8 cellular contexts compared by ENCODE assay signal in genomic region chr6:44172759-44173500, GRCh38. TPM values are rescaled to one million over a fixed set of nuclear protein-coding genes. Genes with fewer than 3 reads are reported as not detected.
DNase-seq lines count a peak whose midpoint lies in the region; ATAC-seq lines count a peak whose summit lies in the region.

No MANE protein-coding gene starts in this region.

- DNase-seq in AML-193 (lab: John Stamatoyannopoulos, UW): peak; percentile 90
- peak; percentile 27 for DNase-seq in NT2/D1 (ENCODE audit: low read depth, low spot score)
- peak; percentile 42 to 76 (median 51) for DNase-seq in activated CD8-positive, alpha-beta memory T cell treated with anti-CD3 and anti-CD28 coated beads for 48 hours (ENCODE audit: low read depth in 2 of 3, low spot score in 2 of 3)
- peak; percentile 97 for DNase-seq in epidermal melanocyte (ENCODE audit: insufficient read length, low spot score)
- DNase-seq in naive B cell: peak; percentile 62
- peak; percentile 68 for DNase-seq in stimulated activated CD8-positive, alpha-beta memory T cell treated with anti-CD3 and anti-CD28 coated beads, Interleukin-7, amount 100 ng/mL, for 24 hours (ENCODE audit: low read depth)

- no peaks in the 10 kb centered on the region for H3K27me3 ChIP-seq in NT2/D1 (ENCODE audit: insufficient read depth, insufficient read length)

- H3K36me3 ChIP-seq in NT2/D1 (ENCODE audit: insufficient read depth, insufficient read length, low read length): no peaks in the 10 kb centered on the region

- peaks cover 14 to 23% (median 22%) of the 10 kb centered on the region in 3 donors for H3K4me1 Mint-ChIP-seq in naive B cell

- H3K4me3 Mint-ChIP-seq in naive B cell: peak overlapping the region in 1 of 8 donors; percentile 1

- no peak overlapping the region for H3K4me3 ChIP-seq in NT2/D1 (ENCODE audit: insufficient read length, low read depth)

- ATAC-seq in GM18873 (IDR thresholded peaks at IDR 0.05; ENCODE audit: low FRiP score, unreplicated experiment) (peak; percentile 56), HG03565 (IDR thresholded peaks at IDR 0.05; ENCODE audit: unreplicated experiment) (peak; percentile 50), naive B cell (ENCODE audit: low read depth in 2 of 2) (peak; percentile 51 to 66)

- no peak overlapping the region for H3K9ac ChIP-seq in NT2/D1 (ENCODE audit: insufficient read length, low read depth)

- H3K27me3 Mint-ChIP-seq in naive B cell: peaks cover 15 to 51% (median 16%) of the 10 kb centered on the region in 3 donors

- H3K9me3 Mint-ChIP-seq in naive B cell: no peaks in the 10 kb centered on the region

- H3K4me1 ChIP-seq in NT2/D1 (ENCODE audit: insufficient read depth, insufficient read length): peaks cover 4% of the 10 kb centered on the region

- no peaks in the 10 kb centered on the region for H3K9me3 ChIP-seq in NT2/D1 (ENCODE audit: insufficient read depth, low read length)

- H3K27ac Mint-ChIP-seq in naive B cell: peak overlapping the region in 3 of 6 donors; percentile 34 to 68 (median 65)

- H3K36me3 Mint-ChIP-seq in naive B cell: no peaks in the 10 kb centered on the region

RNA-seq across cellular contexts. Expression of gene CAPN11, which starts 14.3 kb away (rescaled TPM):
- not detected for polyA plus RNA-seq in naive B cell (ENCODE audit: low read depth in 6 of 6)

RNA-seq across cellular contexts. Expression of gene MYMX, which starts 43.8 kb away (rescaled TPM):
- not detected for polyA plus RNA-seq in naive B cell (ENCODE audit: low read depth in 6 of 6)

RNA-seq across cellular contexts. Expression of gene TMEM63B, which starts 45.6 kb away (rescaled TPM):
- 1 to 10 TPM in 1 of 6 donors, under 1 TPM in 4, not detected in 1; 0.38 to 1.6 (median 0.50) TPM for polyA plus RNA-seq in naive B cell (ENCODE audit: low read depth in 6 of 6)

RNA-seq across cellular contexts. Expression of gene MRPL14, which starts 45.7 kb away (rescaled TPM):
- polyA plus RNA-seq in naive B cell (ENCODE audit: low read depth in 6 of 6): 10 to 100 TPM; 68.2 to 99.9 (median 85.0) TPM

RNA-seq across cellular contexts. Expression of gene SLC29A1, which starts 50.5 kb away (rescaled TPM):
- polyA plus RNA-seq in naive B cell (ENCODE audit: low read depth in 6 of 6): 1 to 10 TPM in 3 of 6 donors, under 1 TPM in 3; 0.15 to 3.1 (median 0.99) TPM

Comparison
In these comparisons a context has a peak if more than half of its experiments do, and no peak if none do; other contexts are left out.
1. DNase-seq: peak in every context shown above with its lines; median percentile 97 in epidermal melanocyte; 90 in AML-193; 68 in stimulated activated CD8-positive, alpha-beta memory T cell treated with anti-CD3 and anti-CD28 coated beads, Interleukin-7, amount 100 ng/mL, for 24 hours; 62 in naive B cell; 51 in activated CD8-positive, alpha-beta memory T cell treated with anti-CD3 and anti-CD28 coated beads for 48 hours; 27 in NT2/D1.